Comparison of ENCODE assay signal across 8 cellular contexts in genomic region chr5:78359831-78360673, GRCh38. TPM values are rescaled to one million over a fixed set of nuclear protein-coding genes. Genes with fewer than 3 reads are reported as not detected.
DNase-seq lines count a peak whose midpoint lies in the region; ATAC-seq and TF ChIP-seq lines count a peak whose summit lies in the region.

Gene SCAMP1 (plus strand): TSS chr5:78360617. CDS start chr5:78360672, 55 bp downstream.

- ATAC-seq in GM19025 (IDR thresholded peaks at IDR 0.05; ENCODE audit: low read depth, unreplicated experiment) (peak; percentile 79), HG03342 (IDR thresholded peaks at IDR 0.05; ENCODE audit: unreplicated experiment) (peak; percentile 77)

- no peak for TF ChIP-seq CTCF in kidney epithelial cell (IDR thresholded peaks at IDR 0.05; ENCODE audit: insufficient read depth, low read length, poor library complexity, severe bottlenecking)

- DNase-seq in AML-193 (lab: John Stamatoyannopoulos, UW) (peak; percentile 77 to 91), NCI-H446 treated with DMSO at 0.1 percent for 48 hours (lab: John Stamatoyannopoulos, UW) (peak; percentile 54), cerebellum (ENCODE audit: low spot score) (peak; percentile 91), kidney epithelial cell (ENCODE audit: low read depth) (peak; percentile 68)
- DNase-seq in activated CD4-positive, CD25-positive, alpha-beta regulatory T cell treated with anti-CD3 and anti-CD28 coated beads, Interleukin-2, amount 50 U/mL, for 72 hours: peak; percentile 90
- DNase-seq in stimulated activated CD4-positive, alpha-beta T cell treated with anti-CD3 and anti-CD28 coated beads, Interleukin-15, amount 100 ng/mL, for 48 hours (ENCODE audit: low read depth in 2 of 2): peak; percentile 80 to 87

- peak within 1 kb of the TSS; percentile 98 for H3K4me3 ChIP-seq in kidney epithelial cell (ENCODE audit: low read depth, low read length)

- no peaks in the 10 kb centered on the region for H3K27me3 ChIP-seq in kidney epithelial cell (ENCODE audit: control insufficient read depth, insufficient read depth, low read length)

- no peaks in the 10 kb centered on the region for H3K36me3 ChIP-seq in kidney epithelial cell (ENCODE audit: control insufficient read depth, insufficient read depth, low read length)

RNA-seq across cellular contexts. Expression of gene SCAMP1, which starts in this region (rescaled TPM):
- total RNA-seq in cerebellum: 187 TPM
- total RNA-seq in kidney epithelial cell: 33.4 and 43.0 TPM in 2 replicates

Comparison
In these comparisons a context has a peak if more than half of its experiments do, and no peak if none do; other contexts are left out.
1. Peak in every context shown above with its lines: DNase-seq, ATAC-seq and H3K4me3 ChIP-seq.